1 cellular context compared by ENCODE assay signal in the genomic region with DNA sequence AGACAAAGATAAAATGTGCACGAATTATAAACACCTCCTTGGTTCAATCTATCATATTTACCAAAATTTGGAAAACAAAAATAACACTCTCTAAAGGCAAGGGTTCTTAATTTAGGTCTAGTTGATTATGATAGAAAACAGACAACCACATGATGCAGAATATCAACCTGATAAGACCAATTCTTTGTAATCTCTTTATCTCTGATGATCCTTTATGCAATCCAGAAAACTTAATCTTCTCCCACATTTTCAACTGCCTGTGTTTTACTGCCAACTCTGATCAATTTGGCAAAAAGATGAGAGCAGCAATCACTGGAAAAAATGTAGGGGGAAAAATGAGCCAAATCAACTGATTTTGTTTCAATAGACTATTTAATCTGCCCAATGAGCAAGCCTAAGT.
TF ChIP-seq lines count a peak whose summit lies in the region.

No MANE protein-coding gene starts in this region.

TF ChIP-seq in IMR-90, 13 proteins besides CTCF, POLR2A, EP300 and RAD21 (continued from another document):
- no peak for TF ChIP-seq RFX5 (IDR thresholded peaks at IDR 0.05; ENCODE audit: low read depth, low read length)
